ENCODE assay signal across 25 cellular contexts in genomic region chr3:155516439-155516838, GRCh38.
"Had no signal": no experiment of that assay in that cellular context is flagged by ENCODE, and none has a peak within 500 bp of the region (broad histone marks: within the 10 kb centered on the region; RNA-seq: fewer than 3 reads in every experiment).

No MANE protein-coding gene starts in this region.

- H3K9me3 ChIP-seq: colonic mucosa, esophagus squamous epithelium, gastrocnemius medialis, left lung, lower lobe of right lung, mucosa of descending colon had no signal

- DNase-seq: colonic mucosa; cortex of kidney; effector CD8-positive, alpha-beta T cell; effector memory CD8-positive, alpha-beta T cell; erythroblast; esophagus squamous epithelium; foreskin fibroblast; foreskin melanocyte; gastrocnemius medialis; glutamatergic neuron; head of caudate nucleus; heart right ventricle; hippocampal formation; left cardiac atrium; left lung; left ventricle myocardium superior; lower lobe of right lung; mesenchymal stem cell; mucosa of descending colon; naive B cell had no signal

- FAIRE-seq: endometrium, islet of Langerhans, keratinocyte had no signal

- ATAC-seq: effector memory CD8-positive, alpha-beta T cell; esophagus mucosa; gastrocnemius medialis; heart right ventricle; left cardiac atrium; left lung; left ventricle myocardium superior; lower lobe of right lung; mucosa of descending colon had no signal

- H3K27me3 ChIP-seq: colonic mucosa, esophagus squamous epithelium, gastrocnemius medialis, heart right ventricle, left lung had no signal

- H3K27ac ChIP-seq: colonic mucosa, epithelial cell of prostate, esophagus squamous epithelium, gastrocnemius medialis, heart right ventricle, left lung, lower lobe of right lung had no signal

- H3K4me1 ChIP-seq: colonic mucosa, gastrocnemius medialis, heart right ventricle, left lung, lower lobe of right lung had no signal

- H3K4me3 ChIP-seq: colonic mucosa, esophagus squamous epithelium, gastrocnemius medialis, heart right ventricle, left lung, lower lobe of right lung, mucosa of descending colon had no signal

- H3K36me3 ChIP-seq: colonic mucosa, esophagus squamous epithelium, gastrocnemius medialis, heart right ventricle, left lung, lower lobe of right lung had no signal
